ENCODE assay signal across 12 cellular contexts in genomic region chr12:111643428-111643826, GRCh38. TPM values are rescaled to one million over a fixed set of nuclear protein-coding genes. Genes with fewer than 3 reads are reported as not detected.
A peak's percentile ranks its signal among the peaks of the same experiment; 100 is the strongest.
DNase-seq lines count a peak whose midpoint lies in the region; ATAC-seq and TF ChIP-seq lines count a peak whose summit lies in the region.
"Had no signal": no experiment of that assay in that cellular context is flagged by ENCODE, and none has a peak within 500 bp of the region (broad histone marks: within the 10 kb centered on the region; RNA-seq: fewer than 3 reads in every experiment).

No MANE protein-coding gene starts in this region.

- intact Hi-C loops in left ventricle myocardium superior (cut with micrococcal nuclease) (no loop called here), sigmoid colon (cut with DNase I) (no loop called here)

- TF ChIP-seq POLR2A in sigmoid colon (IDR thresholded peaks at IDR 0.05), result no peak

- peak; percentile 20 for DNase-seq in EL
- no peak for DNase-seq in left ventricle myocardium superior
- no peak for DNase-seq in sigmoid colon
- no peak for DNase-seq in ACHN
- DNase-seq in SIG-M5 treated with dmso at 0.1 percent for 504 hours (lab: John Stamatoyannopoulos, UW; ENCODE audit: unreplicated experiment), result no peak
- DNase-seq in RPMI8226, result no peak
- DNase-seq: activated CD4-positive, alpha-beta T cell treated with anti-CD3 and anti-CD28 coated beads, Interleukin-2, amount 10 ng/mL, durations not matched to agents 24 days and 14 days; activated naive CD4-positive, alpha-beta T cell; effector memory CD8-positive, alpha-beta T cell had no signal

- peaks cover 0 to 60% (median 35%) of the 10 kb centered on the region in 4 donors for H3K36me3 ChIP-seq in sigmoid colon

- peaks cover 0 to 21% (median 19%) of the 10 kb centered on the region in 4 donors for H3K4me1 ChIP-seq in sigmoid colon

- ATAC-seq in left ventricle myocardium superior (peak; percentile 74), HG03342 (IDR thresholded peaks at IDR 0.05; ENCODE audit: unreplicated experiment) (no peak)
- ATAC-seq: effector memory CD8-positive, alpha-beta T cell had no signal

- no peak for TF ChIP-seq CTCF in sigmoid colon (IDR thresholded peaks at IDR 0.05)

- in situ Hi-C loops in ACHN (cut with HindIII; ENCODE audit: low pct_ligation_motif_present, low pct_unique_long_range_greater_than_20kb, low sequenced_read_pairs), result no loop called here

- no peaks in the 10 kb centered on the region for H3K27me3 ChIP-seq in sigmoid colon
- H3K27me3 ChIP-seq: BLaER1 treated with 17β-estradiol and CSF1 and Interleukin-3, amounts not matched to agents 10 nM and 100 nM had no signal

- no peak for TF ChIP-seq EP300 in sigmoid colon (IDR thresholded peaks at IDR 0.05)

- H3K27ac ChIP-seq in angular gyrus (ENCODE audit: low read depth, low read length), result peak overlapping the region; percentile 72
- H3K27ac ChIP-seq in sigmoid colon, result peak overlapping the region; percentile 8 to 70 (median 60)
- H3K27ac ChIP-seq: BLaER1 treated with 17β-estradiol and CSF1 and Interleukin-3, amounts not matched to agents 10 nM and 100 nM had no signal

- no peaks in the 10 kb centered on the region for H3K9me3 ChIP-seq in sigmoid colon
- H3K9me3 ChIP-seq: BLaER1 treated with 17β-estradiol and CSF1 and Interleukin-3, amounts not matched to agents 10 nM and 100 nM had no signal

- 16 to 62% methylated on average over 3 of the region's 3 CpGs for WGBS in sigmoid colon, 2 donors

- H3K4me3 ChIP-seq in sigmoid colon, result no peak overlapping the region
- H3K4me3 ChIP-seq: BLaER1 treated with 17β-estradiol and CSF1 and Interleukin-3, amounts not matched to agents 10 nM and 100 nM had no signal

RNA-seq across cellular contexts. Expression of gene BRAP, which starts 42.3 kb away (rescaled TPM):
- total RNA-seq in left ventricle myocardium superior (16.4 TPM), sigmoid colon (10 to 100 TPM; 19.5 to 29.5 (median 20.7) TPM)
- polyA plus RNA-seq in sigmoid colon, result 1 to 10 TPM; 8.4 to 9.9 (median 9.0) TPM

RNA-seq across cellular contexts. Expression of gene ACAD10, which starts 42.4 kb away (rescaled TPM):
- 35.8 TPM for total RNA-seq in left ventricle myocardium superior
- 10 to 100 TPM in 3 of 4 donors, 1 to 10 TPM in 1; 9.4 to 31.0 (median 18.2) TPM for total RNA-seq in sigmoid colon
- polyA plus RNA-seq in sigmoid colon, result 10 to 100 TPM in 1 of 3 donors, 1 to 10 TPM in 2; 5.8 to 22.3 (median 6.0) TPM

RNA-seq across cellular contexts. Expression of gene ATXN2, which starts 44.3 kb away (rescaled TPM):
- total RNA-seq in left ventricle myocardium superior (57.3 TPM), sigmoid colon (100 to 1,000 TPM in 1 of 4 donors, 10 to 100 TPM in 3; 42.5 to 119 (median 54.7) TPM)
- polyA plus RNA-seq in sigmoid colon, result 10 to 100 TPM in 2 of 3 donors, 1 to 10 TPM in 1; 6.5 to 24.3 (median 10.2) TPM
